17 cellular contexts compared by ENCODE assay signal in genomic region chr14:67951529-67952120, GRCh38.
DNase-seq lines count a peak whose midpoint lies in the region; ATAC-seq and TF ChIP-seq lines count a peak whose summit lies in the region.
"Had no signal": no experiment of that assay in that cellular context is flagged by ENCODE, and none has a peak within 500 bp of the region (broad histone marks: within the 10 kb centered on the region; RNA-seq: fewer than 3 reads in every experiment).

No MANE protein-coding gene starts in this region.

- POLR2A ChIA-PET in activated CD4-positive, alpha-beta memory T cell treated with anti-CD3 and anti-CD28 coated beads for 36 hours (lab: Charles Lee) = no interaction called here

- in situ Hi-C loops in GM23248 (cut with MboI) (no loop called here), transverse colon (cut with MboI; ENCODE audit: low pct_ligation_motif_present in 1 of 4, low pct_unique_long_range_greater_than_20kb in 1 of 4, low sequenced_read_pairs in 3 of 4) (loop anchor here in 1 of 4 donors (25.0 kb wide), 1 partner anchor 186 kb away; no protein-coding TSS in a partner anchor)

- peaks cover 26% of the 10 kb centered on the region for H3F3A ChIP-seq in GM23248 (ENCODE audit: insufficient read depth)

- no peak for TF ChIP-seq EP300 in transverse colon (IDR thresholded peaks at IDR 0.05; ENCODE audit: low read depth)

- no peak for TF ChIP-seq POLR2A in transverse colon (IDR thresholded peaks at IDR 0.05)

- H3K4me1 Mint-ChIP-seq in activated CD4-positive, alpha-beta memory T cell treated with anti-CD3 and anti-CD28 coated beads for 36 hours (ENCODE audit: low read depth) = no peaks in the 10 kb centered on the region
- H3K4me1 Mint-ChIP-seq: CD4-positive, alpha-beta memory T cell had no signal

- H4K20me1 ChIP-seq in GM23248 (ENCODE audit: insufficient read depth) = no peaks in the 10 kb centered on the region
- no peaks in the 10 kb centered on the region for H4K20me1 ChIP-seq in hepatocyte (ENCODE audit: insufficient read depth, poor library complexity, severe bottlenecking)

- H3K79me2 ChIP-seq in GM23248 (ENCODE audit: insufficient read depth) (no peaks in the 10 kb centered on the region), hepatocyte (no peaks in the 10 kb centered on the region)

- no peaks in the 10 kb centered on the region for H3K9me3 ChIP-seq in GM23248 (ENCODE audit: low read depth)
- peaks cover 7% of the 10 kb centered on the region for H3K9me3 ChIP-seq in hepatocyte (ENCODE audit: low read depth)
- H3K9me3 ChIP-seq in transverse colon = peaks cover 0 to 6% of the 10 kb centered on the region in 2 donors

- no peak for ATAC-seq in HG02840 (IDR thresholded peaks at IDR 0.05; ENCODE audit: low FRiP score, unreplicated experiment)
- ATAC-seq: SK-N-SH treated with all-trans-retinoic acid at 6 μM for 48 hours had no signal

- H3K4me3 ChIP-seq in GM23248 (no peak overlapping the region), choroid plexus epithelial cell (ENCODE audit: low read depth, low read length) (no peak overlapping the region), hepatocyte (no peak overlapping the region), transverse colon (no peak overlapping the region)

- no peak for TF ChIP-seq CTCF in choroid plexus epithelial cell (conservative IDR thresholded peaks at IDR 0.05; ENCODE audit: low read depth, low read length)
- no peak for TF ChIP-seq CTCF in hepatocyte (IDR thresholded peaks at IDR 0.05; ENCODE audit: poor library complexity)
- TF ChIP-seq CTCF in transverse colon (IDR thresholded peaks at IDR 0.05) = no peak
- no peak for TF ChIP-seq CTCF in GM10266 (IDR thresholded peaks at IDR 0.05; ENCODE audit: control insufficient read depth, insufficient read depth, low read depth, missing control alignments)

- H3K9me3 Mint-ChIP-seq in activated CD4-positive, alpha-beta memory T cell treated with anti-CD3 and anti-CD28 coated beads for 36 hours = no peaks in the 10 kb centered on the region
- H3K9me3 Mint-ChIP-seq: CD4-positive, alpha-beta memory T cell had no signal

- WGBS in GM23248 (ENCODE audit: low coverage in 1 of 2, low lambda C conversion rate in 2 of 2, missing lambda C conversion rate in 2 of 2), 2 experiments = 7 to 18% methylated on average over 2 of the region's 2 CpGs
- 83% methylated on average over 2 of the region's 2 CpGs for WGBS in hepatocyte (ENCODE audit: low lambda C conversion rate, missing lambda C conversion rate)
- 87 to 89% methylated on average over 2 of the region's 2 CpGs for WGBS in transverse colon (ENCODE audit: low coverage in 1 of 2), 2 donors

- H2AFZ ChIP-seq in GM23248 = 0 out of 2 replicates have a peak overlapping the region, but pooled peaks have one; percentile 48
- no peak overlapping the region for H2AFZ ChIP-seq in hepatocyte

- CTCF ChIA-PET in activated CD4-positive, alpha-beta memory T cell treated with anti-CD3 and anti-CD28 coated beads for 36 hours (lab: Charles Lee) = interaction anchor here (1.2 kb wide), 1 partner anchor 8 kb away, joined by 3 read pairs; no protein-coding TSS in a partner anchor

- H3K27ac ChIP-seq in GM23248 (peak overlapping the region; percentile 56), hepatocyte (peak overlapping the region; percentile 46), transverse colon (peak overlapping the region in 3 of 4 donors; percentile 32 to 40 (median 36)), caudate nucleus (ENCODE audit: low read depth, low read length) (no peak overlapping the region)
- H3K27ac ChIP-seq: HL-60 had no signal

- no peaks in the 10 kb centered on the region for H3K36me3 Mint-ChIP-seq in activated CD4-positive, alpha-beta memory T cell treated with anti-CD3 and anti-CD28 coated beads for 36 hours
- H3K36me3 Mint-ChIP-seq: CD4-positive, alpha-beta memory T cell had no signal

- intact Hi-C loops in transverse colon (cut with DNase I; ENCODE audit: low total_unique reads) = no loop called here
- intact Hi-C loops in activated CD4-positive, alpha-beta memory T cell treated with anti-CD3 and anti-CD28 coated beads for 36 hours (cut with micrococcal nuclease) = no loop called here

- H3K27me3 ChIP-seq in GM23248 (replicated peaks; ENCODE audit: insufficient read depth) (no peaks in the 10 kb centered on the region), hepatocyte (no peaks in the 10 kb centered on the region), transverse colon (no peaks in the 10 kb centered on the region)

- H3K36me3 ChIP-seq in GM23248 (ENCODE audit: low read depth) = no peaks in the 10 kb centered on the region
- no peaks in the 10 kb centered on the region for H3K36me3 ChIP-seq in hepatocyte (replicated peaks; ENCODE audit: insufficient read depth, low read depth)
- no peaks in the 10 kb centered on the region for H3K36me3 ChIP-seq in transverse colon

- no peaks in the 10 kb centered on the region for H3K9me2 ChIP-seq in GM23248 (ENCODE audit: insufficient read depth)
- no peaks in the 10 kb centered on the region for H3K9me2 ChIP-seq in hepatocyte (replicated peaks; ENCODE audit: insufficient read depth)

- no peak overlapping the region for H3K9ac ChIP-seq in GM23248

- no peak overlapping the region for H3K27ac Mint-ChIP-seq in activated CD4-positive, alpha-beta memory T cell treated with anti-CD3 and anti-CD28 coated beads for 36 hours
- H3K27ac Mint-ChIP-seq: CD4-positive, alpha-beta memory T cell had no signal

- peak overlapping the region; percentile 29 for H3K4me2 ChIP-seq in GM23248 (ENCODE audit: unreplicated experiment)
- H3K4me2 ChIP-seq in hepatocyte = no peak overlapping the region

- H3K27me3 Mint-ChIP-seq in activated CD4-positive, alpha-beta memory T cell treated with anti-CD3 and anti-CD28 coated beads for 36 hours = no peaks in the 10 kb centered on the region
- H3K27me3 Mint-ChIP-seq: CD4-positive, alpha-beta memory T cell had no signal

- no peak overlapping the region for H3K4me3 Mint-ChIP-seq in activated CD4-positive, alpha-beta memory T cell treated with anti-CD3 and anti-CD28 coated beads for 36 hours
- H3K4me3 Mint-ChIP-seq: CD4-positive, alpha-beta memory T cell had no signal

- peaks cover 20% of the 10 kb centered on the region for H3K4me1 ChIP-seq in GM23248 (ENCODE audit: insufficient read depth)
- H3K4me1 ChIP-seq in hepatocyte (ENCODE audit: insufficient read depth) = peaks cover 5% of the 10 kb centered on the region
- H3K4me1 ChIP-seq in transverse colon = peaks cover 0 to 14% (median 5%) of the 10 kb centered on the region in 4 donors

- DNase-seq in GM23248 (peak; percentile 73), choroid plexus epithelial cell (ENCODE audit: low read depth) (peak; percentile 83), hepatocyte (ENCODE audit: low spot score) (no peak), transverse colon (no peak), GM10266 (ENCODE audit: extremely low spot score) (no peak), caudate nucleus (lab: John Stamatoyannopoulos, UW) (no peak)
- DNase-seq in activated CD4-positive, alpha-beta memory T cell treated with anti-CD3 and anti-CD28 coated beads for 36 hours = no peak
- DNase-seq: CD4-positive, alpha-beta memory T cell; DMS79 treated with DMSO at 0.1 percent for 48 hours; GF-D8; NCI-H187; NCI-H345; NCI-H526; Right ventricle myocardium superior had no signal

Comparison
In these comparisons a context has a peak if more than half of its experiments do, and no peak if none do; other contexts are left out.
1. DNase-seq: peak in GM23248 (single experiment) and choroid plexus epithelial cell (single experiment); none in hepatocyte (single experiment), transverse colon (single experiment), activated CD4-positive, alpha-beta memory T cell treated with anti-CD3 and anti-CD28 coated beads for 36 hours (single experiment), GM10266 (single experiment) and caudate nucleus (0 of 61).